Comparison of ENCODE assay signal across 1 cellular context in genomic region chr22:39868741-39869140, GRCh38.
TF ChIP-seq lines count a peak whose summit lies in the region.

No MANE protein-coding gene starts in this region.

TF ChIP-seq in GM12878, 131 proteins besides CTCF, POLR2A, EP300 and RAD21 (continued from another document):
- no peak for TF ChIP-seq IRF5 (IDR thresholded peaks at IDR 0.05; ENCODE audit: borderline replicate concordance)
